ENCODE assay signal across 13 cellular contexts in genomic region chr17:7017827-7018200, GRCh38. TPM values are rescaled to one million over a fixed set of nuclear protein-coding genes. Genes with fewer than 3 reads are reported as not detected.
DNase-seq lines count a peak whose midpoint lies in the region; ATAC-seq and TF ChIP-seq lines count a peak whose summit lies in the region.
"Had no signal": no experiment of that assay in that cellular context is flagged by ENCODE, and none has a peak within 500 bp of the region (broad histone marks: within the 10 kb centered on the region; RNA-seq: fewer than 3 reads in every experiment).

No MANE protein-coding gene starts in this region.

- no peak for TF ChIP-seq POLR2A in upper lobe of left lung (IDR thresholded peaks at IDR 0.05)

- H3K9me3 ChIP-seq in heart right ventricle = no peaks in the 10 kb centered on the region
- no peaks in the 10 kb centered on the region for H3K9me3 ChIP-seq in upper lobe of left lung
- H3K9me3 ChIP-seq: neutrophil had no signal

- peak overlapping the region in 4 of 5 experiments; percentile 52 to 89 (median 62) for H3K27ac Mint-ChIP-seq in brain
- H3K27ac Mint-ChIP-seq in nephron progenitor cell = peak overlapping the region; percentile 95

- H3K36me3 ChIP-seq in heart right ventricle (peaks cover 0 to 24% (median 0%) of the 10 kb centered on the region in 9 donors), upper lobe of left lung (peaks cover 0 to 12% (median 0%) of the 10 kb centered on the region in 4 donors)

- no peak for ATAC-seq in heart right ventricle
- no peak for ATAC-seq in upper lobe of left lung (ENCODE audit: low FRiP score in 2 of 2)
- no peak for ATAC-seq in GM19455 (IDR thresholded peaks at IDR 0.05; ENCODE audit: unreplicated experiment)

- H3K4me1 Mint-ChIP-seq in brain (peaks cover 57% of the 10 kb centered on the region), nephron progenitor cell (peaks cover 91% of the 10 kb centered on the region)

- H3K27me3 ChIP-seq in heart right ventricle (peaks cover 0 to 11% (median 7%) of the 10 kb centered on the region in 7 donors), upper lobe of left lung (peaks cover 0 to 5% (median 0%) of the 10 kb centered on the region in 4 donors)

- H3K4me3 Mint-ChIP-seq in brain (peak overlapping the region in 3 of 5 experiments; percentile 50 to 89 (median 69)), nephron progenitor cell (peak overlapping the region; percentile 87)

- DNase-seq in heart right ventricle (no peak), cardiac septum (ENCODE audit: low spot score) (no peak), nephron progenitor cell (no peak), upper lobe of left lung (no peak), OCI-M2 (lab: John Stamatoyannopoulos, UW; ENCODE audit: unreplicated experiment) (no peak), NCI-H1105 treated with DMSO at 0.1 percent for 48 hours (lab: John Stamatoyannopoulos, UW) (no peak)
- DNase-seq: activated effector memory CD4-positive, alpha-beta T cell treated with Interleukin-2 at 50 U/mL for 16 hours; NCI-H2081 treated with DMSO at 0.1 percent for 48 hours had no signal

- H3K27me3 Mint-ChIP-seq in brain (peaks cover 28% of the 10 kb centered on the region), nephron progenitor cell (ENCODE audit: low read depth, poor library complexity) (peaks cover 18% of the 10 kb centered on the region)

- peaks cover 7% of the 10 kb centered on the region for H3K36me3 Mint-ChIP-seq in brain
- H3K36me3 Mint-ChIP-seq in nephron progenitor cell (ENCODE audit: low read depth) = no peaks in the 10 kb centered on the region

- TF ChIP-seq CTCF in heart right ventricle (IDR thresholded peaks at IDR 0.05) (no peak), brain (conservative IDR thresholded peaks at IDR 0.05) (no peak), nephron progenitor cell (IDR thresholded peaks at IDR 0.05) (no peak), upper lobe of left lung (IDR thresholded peaks at IDR 0.05) (no peak)

- TF ChIP-seq EP300 in upper lobe of left lung (IDR thresholded peaks at IDR 0.05) = no peak

- peak overlapping the region in 7 of 10 donors; percentile 56 to 80 (median 65) for H3K4me3 ChIP-seq in heart right ventricle
- peak overlapping the region in 2 of 4 donors; percentile 48 to 53 for H3K4me3 ChIP-seq in upper lobe of left lung

- H3K4me1 ChIP-seq in heart right ventricle (peaks cover 26 to 89% (median 71%) of the 10 kb centered on the region in 9 donors), upper lobe of left lung (peaks cover 60 to 84% (median 70%) of the 10 kb centered on the region in 4 donors)

- no peaks in the 10 kb centered on the region for H3K9me3 Mint-ChIP-seq in brain
- H3K9me3 Mint-ChIP-seq in nephron progenitor cell = no peaks in the 10 kb centered on the region

- H3K27ac ChIP-seq in heart right ventricle = peak overlapping the region; percentile 87 to 100 (median 96)
- peak overlapping the region; percentile 88 to 99 (median 95) for H3K27ac ChIP-seq in upper lobe of left lung
- H3K27ac ChIP-seq: neutrophil had no signal

- WGBS in heart right ventricle, 2 donors = 67 to 80% methylated on average over 12 of the region's 12 CpGs
- WGBS in upper lobe of left lung, 2 donors = 63 to 85% methylated on average over 9 to 12 of the region's 12 CpGs

- intact Hi-C loops in heart right ventricle (cut with DNase I) (loop anchor here in 6 of 10 donors (10.0 kb wide), 2 partner anchors 263 to 353 kb away; partner anchors contain the start of gene XAF1 (in 5 of the 6)), cardiac septum (cut with DNase I) (no loop called here)

RNA-seq across cellular contexts. Expression of gene BCL6B, which starts 5.0 kb away (rescaled TPM):
- 10 to 100 TPM in 8 of 10 donors, 1 to 10 TPM in 2; 9.6 to 35.4 (median 18.3) TPM for total RNA-seq in heart right ventricle
- 1 to 10 TPM; 9.5 to 9.7 TPM for polyA plus RNA-seq in heart right ventricle
- total RNA-seq in cardiac septum = 8.8 TPM
- 2.9 TPM for polyA plus RNA-seq in brain (ENCODE audit: insufficient read depth, low read depth, low replicate concordance)
- 10 to 100 TPM in 3 of 6 donors, 1 to 10 TPM in 3; 2.1 to 83.1 (median 9.4) TPM for total RNA-seq in upper lobe of left lung
- total RNA-seq: fibroblast of villous mesenchyme, SK-MEL-5 had no signal

RNA-seq across cellular contexts. Expression of gene RNASEK, which starts 5.4 kb away (rescaled TPM):
- 100 to 1,000 TPM; 144 to 241 (median 160) TPM for total RNA-seq in heart right ventricle
- 100 to 1,000 TPM; 220 to 429 TPM for polyA plus RNA-seq in heart right ventricle
- 171 TPM for total RNA-seq in cardiac septum
- 746 TPM for polyA plus RNA-seq in brain (ENCODE audit: insufficient read depth, low read depth, low replicate concordance)
- 100 to 1,000 TPM in 5 of 6 donors, 10 to 100 TPM in 1; 85.9 to 304 (median 175) TPM for total RNA-seq in upper lobe of left lung

RNA-seq across cellular contexts. Expression of gene SLC16A13, which starts 18.0 kb away (rescaled TPM):
- total RNA-seq in heart right ventricle (1 to 10 TPM in 9 of 10 donors, under 1 TPM in 1; 0.70 to 2.1 (median 1.5) TPM), cardiac septum (0.48 TPM), upper lobe of left lung (10 to 100 TPM in 4 of 6 donors, 1 to 10 TPM in 2; 2.3 to 26.2 (median 10.7) TPM)
- polyA plus RNA-seq in heart right ventricle (1 to 10 TPM; 1.1 to 2.0 TPM), brain (ENCODE audit: insufficient read depth, low read depth, low replicate concordance) (1.8 TPM)

RNA-seq across cellular contexts. Expression of gene ALOX12, which starts 22.0 kb away (rescaled TPM):
- total RNA-seq in heart right ventricle (under 1 TPM in 1 of 10 donors, not detected in 9; 0.11 TPM), cardiac septum (not detected), upper lobe of left lung (1 to 10 TPM in 2 of 6 donors, under 1 TPM in 4; 0.26 to 3.1 (median 0.46) TPM)
- polyA plus RNA-seq in heart right ventricle (under 1 TPM in 1 of 2 donors, not detected in 1; 0.04 TPM), brain (ENCODE audit: insufficient read depth, low read depth, low replicate concordance) (not detected)
- total RNA-seq: fibroblast of villous mesenchyme, SK-MEL-5 had no signal

RNA-seq across cellular contexts. Expression of gene SLC16A11, which starts 26.1 kb away (rescaled TPM):
- 1 to 10 TPM in 1 of 10 donors, under 1 TPM in 9; 0.19 to 1.1 (median 0.48) TPM for total RNA-seq in heart right ventricle
- polyA plus RNA-seq in heart right ventricle = 1 to 10 TPM in 1 of 2 donors, under 1 TPM in 1; 0.78 to 2.1 TPM
- total RNA-seq in cardiac septum = 1.1 TPM
- polyA plus RNA-seq in brain (ENCODE audit: insufficient read depth, low read depth, low replicate concordance) = 3.4 TPM
- total RNA-seq in upper lobe of left lung = 10 to 100 TPM in 2 of 6 donors, 1 to 10 TPM in 4; 2.7 to 35.0 (median 6.1) TPM
- total RNA-seq: fibroblast of villous mesenchyme, SK-MEL-5 had no signal
